2 cellular contexts compared by ENCODE assay signal in genomic region chr7:73828107-73828803, GRCh38.
TF ChIP-seq lines count a peak whose summit lies in the region.

No MANE protein-coding gene starts in this region.

TF ChIP-seq in IMR-90, 13 proteins besides CTCF, POLR2A, EP300 and RAD21:
- 0 out of 2 replicates have a peak, but pooled peaks have one; percentile 2 for TF ChIP-seq CEBPB (IDR thresholded peaks at IDR 0.05; ENCODE audit: low read depth, low read length)
- no peak for TF ChIP-seq MAFK (IDR thresholded peaks at IDR 0.05; ENCODE audit: low read depth, low read length)
- TF ChIP-seq USF2 (IDR thresholded peaks at IDR 0.05; ENCODE audit: low read depth, low read length), result 0 out of 2 replicates have a peak, but pooled peaks have one; percentile 3
- TF ChIP-seq CHD1 (IDR thresholded peaks at IDR 0.05; ENCODE audit: low read depth, low read length), result no peak

TF ChIP-seq in H1, 55 proteins besides CTCF, POLR2A, EP300 and RAD21:
- TF ChIP-seq CHD2 (IDR thresholded peaks at IDR 0.05; ENCODE audit: low read length) (no peak), TBP (IDR thresholded peaks at IDR 0.05; ENCODE audit: low read depth, low read length) (peak; percentile 14; the same call in 1 of the 2 replicates), CBX5 (IDR thresholded peaks at IDR 0.05; ENCODE audit: low read depth, low read length) (no peak), CHD1 (IDR thresholded peaks at IDR 0.05; ENCODE audit: low read depth, low read length) (no peak), SRF (IDR thresholded peaks at IDR 0.05; ENCODE audit: low read depth, low read length) (no peak), TAF1 (IDR thresholded peaks at IDR 0.05; ENCODE audit: low read depth, low read length) (0 out of 2 replicates have a peak, but pooled peaks have one; percentile 30), RBBP5 (IDR thresholded peaks at IDR 0.05; ENCODE audit: borderline replicate concordance, low read depth, low read length) (no peak), SUZ12 (IDR thresholded peaks at IDR 0.05; ENCODE audit: low read length) (no peak), JUN (IDR thresholded peaks at IDR 0.05; ENCODE audit: low read depth, low read length) (no peak), KDM1A (IDR thresholded peaks at IDR 0.05; ENCODE audit: borderline replicate concordance, low read length) (no peak), ATF2 (IDR thresholded peaks at IDR 0.05; ENCODE audit: low read length) (no peak), POLR2AphosphoS5 (IDR thresholded peaks at IDR 0.05; ENCODE audit: low read depth, low read length) (0 out of 2 replicates have a peak, but pooled peaks have one; percentile 13), HDAC2 (IDR thresholded peaks at IDR 0.05; ENCODE audit: borderline replicate concordance in 1 of 2, low read depth in 2 of 2, low read length in 2 of 2) (no peak), JUND (IDR thresholded peaks at IDR 0.05; ENCODE audit: low read length) (0 out of 2 replicates have a peak, but pooled peaks have one; percentile 52), USF2 (IDR thresholded peaks at IDR 0.05; ENCODE audit: low read length) (0 out of 2 replicates have a peak, but pooled peaks have one; percentile 18), KDM5A (IDR thresholded peaks at IDR 0.05; ENCODE audit: low read length) (no peak), RNF2 (IDR thresholded peaks at IDR 0.05; ENCODE audit: borderline replicate concordance, low read depth, low read length, missing control alignments, poor library complexity, severe bottlenecking) (no peak), HDAC6 (IDR thresholded peaks at IDR 0.05; ENCODE audit: low read depth, low read length) (no peak), YY1 (IDR thresholded peaks at IDR 0.05; ENCODE audit: low read depth, low read length) (no peak), TEAD4 (IDR thresholded peaks at IDR 0.05; ENCODE audit: low read depth, low read length) (no peak), SAP30 (IDR thresholded peaks at IDR 0.05; ENCODE audit: insufficient read depth, insufficient replicate concordance, low read length) (no peak), SIN3A (conservative IDR thresholded peaks at IDR 0.05 in 1 of 2, IDR thresholded peaks at IDR 0.05 in 1 of 2; ENCODE audit: low read depth in 1 of 2, low read length in 2 of 2) (no peak), RFX5 (IDR thresholded peaks at IDR 0.05; ENCODE audit: borderline replicate concordance, low read depth, low read length) (no peak)
